In genomic region chr11:75204685-75205667, GRCh38 we compare ENCODE assay signal across 8 cellular contexts. TPM values are rescaled to one million over a fixed set of nuclear protein-coding genes. Genes with fewer than 3 reads are reported as not detected.
DNase-seq lines count a peak whose midpoint lies in the region; ATAC-seq, FAIRE-seq and TF ChIP-seq lines count a peak whose summit lies in the region.

No MANE protein-coding gene starts in this region.

- H3K4me1 ChIP-seq in A549 (no peaks in the 10 kb centered on the region), RWPE2 (ENCODE audit: insufficient read depth, poor library complexity, severe bottlenecking) (no peaks in the 10 kb centered on the region), testis (peaks cover 7% of the 10 kb centered on the region)

- no peak for TF ChIP-seq EP300 in A549 (IDR thresholded peaks at IDR 0.05)

- WGBS in A549 (ENCODE audit: missing lambda C conversion rate): 4% methylated on average over 9 of the region's 10 CpGs
- WGBS in testis, 2 donors: 40 to 56% methylated on average over 10 of the region's 10 CpGs

- no peak overlapping the region for H3K27ac ChIP-seq in A549
- H3K27ac ChIP-seq in RWPE2 (ENCODE audit: poor library complexity, severe bottlenecking): no peak overlapping the region
- no peak overlapping the region for H3K27ac ChIP-seq in testis

- TF ChIP-seq CTCF in A549 (IDR thresholded peaks at IDR 0.05) (peak; percentile 85), RWPE2 (IDR thresholded peaks at IDR 0.05; ENCODE audit: poor library complexity, severe bottlenecking) (peak; percentile 77), omental fat pad (IDR thresholded peaks at IDR 0.05) (peak in 1 of 3 donors; percentile 36), testis (IDR thresholded peaks at IDR 0.05) (peak; percentile 90 to 97 (median 92))

- CTCF ChIA-PET in A549 (lab: Yijun Ruan, JAX): interaction anchor here (0.6 to 19.0 kb wide), 56 partner anchors 9 to 974 kb away, joined by 3 to 291 read pairs (median 4); partner anchors contain the start of genes OR2AT4, SLCO2B1 and TPBGL

- intact Hi-C loops in testis (cut with DNase I; ENCODE audit: low total_unique reads): loop anchor here (5.0 kb wide), 1 partner anchor 58 kb away; no protein-coding TSS in a partner anchor

- FAIRE-seq in A549 (lab: Jason Lieb, UNC): no peak

- DNase-seq in A549 (ENCODE audit: low read depth in 1 of 2, low spot score in 1 of 2): peak; percentile 75 to 84
- peak; percentile 60 to 86 for DNase-seq in Kasumi-1 (lab: John Stamatoyannopoulos, UW)
- peak; percentile 75 for DNase-seq in RWPE2 (ENCODE audit: low spot score)
- DNase-seq in activated T-helper 9 cell treated with anti-CD3 and anti-CD28 coated beads, Interleukin-2, amount 50 U/mL, for 16 hours (ENCODE audit: low read depth): peak; percentile 72
- DNase-seq in foreskin melanocyte: peak; percentile 66
- DNase-seq in omental fat pad (ENCODE audit: low spot score): peak; percentile 97
- peak; percentile 97 for DNase-seq in testis

- POLR2A ChIA-PET in A549 (lab: Yijun Ruan, JAX): interaction anchor here (0.7 to 1.1 kb wide), 3 partner anchors 44 to 182 kb away, joined by 3 to 5 read pairs (median 3); no protein-coding TSS in a partner anchor

- TF ChIP-seq POLR2A in A549 (IDR thresholded peaks at IDR 0.05; ENCODE audit: low read length) (no peak), testis (IDR thresholded peaks at IDR 0.05) (no peak)

- TF ChIP-seq RAD21 in A549 (conservative IDR thresholded peaks at IDR 0.05 in 1 of 2, IDR thresholded peaks at IDR 0.05 in 1 of 2): peak; percentile 90 to 91

- H3K27me3 ChIP-seq in RWPE2 (ENCODE audit: insufficient read depth, poor library complexity, severe bottlenecking) (no peaks in the 10 kb centered on the region), testis (no peaks in the 10 kb centered on the region)

- no peaks in the 10 kb centered on the region for H3K9me3 ChIP-seq in A549
- no peaks in the 10 kb centered on the region for H3K9me3 ChIP-seq in RWPE2 (ENCODE audit: severe bottlenecking)
- H3K9me3 ChIP-seq in testis: no peaks in the 10 kb centered on the region

- H3K4me2 ChIP-seq in A549: no peak overlapping the region

- H3K36me3 ChIP-seq in RWPE2 (ENCODE audit: low read depth) (no peaks in the 10 kb centered on the region), testis (ENCODE audit: low read depth, missing control alignments) (no peaks in the 10 kb centered on the region)

- peak; percentile 85 to 99 for ATAC-seq in A549
- peak; percentile 65 for ATAC-seq in GM18517 (IDR thresholded peaks at IDR 0.05; ENCODE audit: unreplicated experiment)
- ATAC-seq in RWPE2 (ENCODE audit: low read depth): peak; percentile 96
- ATAC-seq in omental fat pad (ENCODE audit: low FRiP score): peak; percentile 91

- H3K4me3 ChIP-seq in A549 (no peak overlapping the region), RWPE2 (ENCODE audit: severe bottlenecking) (no peak overlapping the region), testis (no peak overlapping the region)

TF ChIP-seq in A549, 52 proteins besides CTCF, POLR2A, EP300 and RAD21:
- TF ChIP-seq ZC3H11A (IDR thresholded peaks at IDR 0.05): no peak
- peak; percentile 93 for TF ChIP-seq SMC3 (IDR thresholded peaks at IDR 0.05)

RNA-seq across cellular contexts. Expression of gene TPBGL, which starts 35.6 kb away (rescaled TPM):
- polyA plus RNA-seq in A549 (2011; rRNA removed) (0.03 and 0.08 TPM in 2 replicates), A549 (2017; fragmentation: RNase III; extraction: RNeasy Plus Mini Kit Qiagen cat#74134 plus additional on column Dnase treatment) (0.05 to 0.12 TPM (median 0.09 TPM) in 3 replicates), testis (ENCODE audit: insufficient read depth, low read depth, low replicate concordance) (10.0 TPM)
- polyA plus RNA-seq in A549 (2012; cell fraction: cytosol; rRNA removed): 0.04 and 0.05 TPM in 2 replicates
- polyA plus RNA-seq in A549 (2012; cell fraction: nucleus; rRNA removed): 0.05 and 0.07 TPM in 2 replicates
- 0.12 TPM in 1 of 2 replicates, not detected in the other for polyA minus RNA-seq in A549 (2011; rRNA and poly(A)+ RNA removed)
- total RNA-seq in omental fat pad (under 1 TPM in 2 of 4 donors, not detected in 2; 0.19 to 0.48 TPM), testis (10 to 100 TPM in 1 of 2 donors, 1 to 10 TPM in 1; 8.1 to 15.4 TPM)

RNA-seq across cellular contexts. Expression of gene SLCO2B1, which starts 54.1 kb away (rescaled TPM):
- polyA plus RNA-seq in A549 (2011; rRNA removed) (4.6 and 4.9 TPM in 2 replicates), A549 (2017; fragmentation: RNase III; extraction: RNeasy Plus Mini Kit Qiagen cat#74134 plus additional on column Dnase treatment) (4.5 to 6.9 TPM (median 5.2 TPM) in 3 replicates), testis (ENCODE audit: insufficient read depth, low read depth, low replicate concordance) (18.2 TPM)
- polyA plus RNA-seq in A549 (2012; cell fraction: cytosol; rRNA removed): 3.3 and 5.5 TPM in 2 replicates
- 10.9 and 15.2 TPM in 2 replicates for polyA plus RNA-seq in A549 (2012; cell fraction: nucleus; rRNA removed)
- polyA minus RNA-seq in A549 (2011; rRNA and poly(A)+ RNA removed): 4.3 and 9.0 TPM in 2 replicates
- total RNA-seq in omental fat pad (100 to 1,000 TPM in 2 of 4 donors, 10 to 100 TPM in 2; 51.5 to 151 (median 106) TPM), testis (10 to 100 TPM; 33.2 to 46.2 TPM)

Comparison
In these comparisons a context has a peak if more than half of its experiments do, and no peak if none do; other contexts are left out.
1. RNA of gene TPBGL, which starts 35.6 kb away (total RNA-seq): 8.1 to 15.4 TPM in testis; 0.19 to 0.48 TPM in omental fat pad; every median in the first group is over 4 times any median in the second.
2. Peak in every context shown above with its lines, with median percentiles within 50 percentile points of each other: ATAC-seq and DNase-seq.